In the genomic region with DNA sequence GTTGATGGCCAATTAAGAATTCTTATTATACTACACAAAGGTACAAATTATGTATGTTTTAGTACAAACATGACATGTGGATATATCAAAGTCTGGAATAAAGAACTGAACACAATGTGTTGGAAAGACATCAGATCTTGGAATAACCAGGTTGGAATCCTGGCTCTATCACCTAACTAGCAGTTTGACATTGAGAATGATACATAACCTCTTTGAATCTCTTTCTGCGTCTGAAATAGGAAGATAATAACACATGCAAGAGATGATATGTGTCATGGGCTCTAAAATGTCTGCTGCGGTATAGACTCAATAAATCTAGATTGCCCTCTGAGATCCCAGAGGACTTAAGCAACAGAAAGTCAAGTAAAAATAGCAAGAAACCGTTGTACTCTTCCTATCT, we compare ENCODE assay signal across 23 cellular contexts.
"Had no signal": no experiment of that assay in that cellular context is flagged by ENCODE, and none has a peak within 500 bp of the region (broad histone marks: within the 10 kb centered on the region; RNA-seq: fewer than 3 reads in every experiment).

No MANE protein-coding gene starts in this region.

- H3K4me3 ChIP-seq: SK-N-MC had no signal

- DNase-seq: activated CD4-positive, alpha-beta memory T cell treated with anti-CD3 and anti-CD28 coated beads for 36 hours; activated CD4-positive, alpha-beta T cell treated with anti-CD3 and anti-CD28 coated beads, Interleukin-2, amount 10 ng/mL, durations not matched to agents 7 days and 5 days; activated CD4-positive, CD25-positive, alpha-beta regulatory T cell; activated CD8-positive, alpha-beta memory T cell treated with anti-CD3 and anti-CD28 coated beads for 24 hours; activated effector memory CD4-positive, alpha-beta T cell treated with anti-CD3 and anti-CD28 coated beads, Interleukin-2, amount 50 U/mL, for 16 hours; activated naive CD4-positive, alpha-beta T cell treated with anti-CD3 and anti-CD28 coated beads for 36 hours; activated T-cell treated with anti-CD3 and anti-CD28 coated beads, Interleukin-2, amount 50 U/mL, for 4 hours; cerebellar nuclear complex; MM.1S; NCI-H1092 treated with DMSO at 0.1 percent for 48 hours; NCI-H1417 treated with DMSO at 0.1 percent for 48 hours; NCI-H1694; NCI-H2029; NCI-H2107; NCI-H2171 treated with DMSO at 0.1 percent for 48 hours; NCI-H226; NCI-H526; NCI-H774; SIG-M5; T-cell; T-helper 2 cell; T1000 had no signal

- ATAC-seq: activated T-cell treated with anti-CD3 and anti-CD28 coated beads, Interleukin-2, amount 50 U/mL, for 4 hours; T-cell had no signal
